ENCODE assay signal across 2 cellular contexts in genomic region chr7:156544919-156545715, GRCh38.
A peak's percentile ranks its signal among the peaks of the same experiment; 100 is the strongest.
TF ChIP-seq lines count a peak whose summit lies in the region.

No MANE protein-coding gene starts in this region.

TF ChIP-seq in GM23338, 12 proteins besides CTCF, POLR2A, EP300 and RAD21 (continued from another document):
- TF ChIP-seq POLR2AphosphoS5 (IDR thresholded peaks at IDR 0.05; ENCODE audit: low read depth), result no peak
- TF ChIP-seq ZNF331 (CRISPR knock-in tag; IDR thresholded peaks at IDR 0.05; ENCODE audit: low read depth), result no peak
- TF ChIP-seq STAT1 (IDR thresholded peaks at IDR 0.05; ENCODE audit: unreplicated experiment), result no peak
- no peak for TF ChIP-seq REST (IDR thresholded peaks at IDR 0.05; ENCODE audit: unreplicated experiment)
- TF ChIP-seq ZNF462 (CRISPR knock-in tag; IDR thresholded peaks at IDR 0.05), result no peak
- no peak for TF ChIP-seq ETS1 (IDR thresholded peaks at IDR 0.05)
- TF ChIP-seq CREB1 (CRISPR knock-in tag; IDR thresholded peaks at IDR 0.05; ENCODE audit: low read depth), result no peak
- TF ChIP-seq JUNB (IDR thresholded peaks at IDR 0.05; ENCODE audit: unreplicated experiment), result no peak
- TF ChIP-seq ZNF114 (CRISPR knock-in tag; IDR thresholded peaks at IDR 0.05), result no peak

TF ChIP-seq in K562, 482 proteins besides CTCF, POLR2A, EP300 and RAD21:
- TF ChIP-seq ARID2 (IDR thresholded peaks at IDR 0.05), result no peak
- peak; percentile 31; the same call in 1 of the 2 replicates for TF ChIP-seq MAX (CRISPR knock-in tag; IDR thresholded peaks at IDR 0.05)
- TF ChIP-seq GMEB1 (CRISPR knock-in tag; IDR thresholded peaks at IDR 0.05), result no peak
- peak; percentile 73 for TF ChIP-seq MGA (IDR thresholded peaks at IDR 0.05)
- no peak for TF ChIP-seq HES1 (IDR thresholded peaks at IDR 0.05; ENCODE audit: low read depth)
- peak in 1 of 2 experiments; percentile 57 for TF ChIP-seq E2F6 (IDR thresholded peaks at IDR 0.05; ENCODE audit: borderline replicate concordance in 1 of 2, extremely low read depth in 1 of 2, insufficient read depth in 1 of 2, insufficient read length in 1 of 2, low read depth in 1 of 2, low read length in 1 of 2, poor library complexity in 1 of 2, severe bottlenecking in 1 of 2)
- TF ChIP-seq USF1 (CRISPR knock-in tag; IDR thresholded peaks at IDR 0.05), result peak; percentile 56
- TF ChIP-seq HNRNPLL (IDR thresholded peaks at IDR 0.05; ENCODE audit: low read depth, low read length, poor library complexity, severe bottlenecking), result peak; percentile 19
- TF ChIP-seq L3MBTL2 (IDR thresholded peaks at IDR 0.05), result peak; percentile 52; the same call in 1 of the 2 replicates
- TF ChIP-seq SMC3 (conservative IDR thresholded peaks at IDR 0.05; ENCODE audit: insufficient read depth, low read depth, low read length), result peak; percentile 22; the same call in 1 of the 2 replicates
- 0 out of 2 replicates have a peak, but pooled peaks have one; percentile 17 for TF ChIP-seq RAD51 (IDR thresholded peaks at IDR 0.05; ENCODE audit: borderline replicate concordance, low read depth)
- no peak for TF ChIP-seq CEBPB (tag; IDR thresholded peaks at IDR 0.05)
- peak; percentile 82; the same call in 1 of the 2 replicates for TF ChIP-seq ZKSCAN3 (CRISPR knock-in tag; IDR thresholded peaks at IDR 0.05)
- TF ChIP-seq ESRRA (IDR thresholded peaks at IDR 0.05; ENCODE audit: borderline replicate concordance, low read depth), result 0 out of 2 replicates have a peak, but pooled peaks have one; percentile 6
